Comparison of ENCODE assay signal across 26 cellular contexts in genomic region chr19:3149526-3150505, GRCh38. TPM values are rescaled to one million over a fixed set of nuclear protein-coding genes. Genes with fewer than 3 reads are reported as not detected.
A peak's percentile ranks its signal among the peaks of the same experiment; 100 is the strongest.
DNase-seq lines count a peak whose midpoint lies in the region; ATAC-seq, FAIRE-seq and TF ChIP-seq lines count a peak whose summit lies in the region.
"Had no signal": no experiment of that assay in that cellular context is flagged by ENCODE, and none has a peak within 500 bp of the region (broad histone marks: within the 10 kb centered on the region; RNA-seq: fewer than 3 reads in every experiment).

No MANE protein-coding gene starts in this region.

- no TSS peak for BruUV-seq in GM12878 (replicated peaks; lab: Mats Ljungman, UMichigan)

- H3K27me3 ChIP-seq in H7 (ENCODE audit: control insufficient read depth, insufficient read depth, low read length) (no peaks in the 10 kb centered on the region; the same call in 1 of the 2 replicates), GM12878 (replicated peaks in 1 of 2; ENCODE audit: control insufficient read depth in 2 of 2, insufficient read depth in 2 of 2, low read length in 1 of 2) (no peaks in the 10 kb centered on the region)
- no peaks in the 10 kb centered on the region for H3K27me3 ChIP-seq in CD4-positive, alpha-beta T cell (ENCODE audit: control insufficient read depth, insufficient read depth, low read length)
- H3K27me3 ChIP-seq: adrenal gland, brain microvascular endothelial cell had no signal

- H3K9me3 Mint-ChIP-seq in T-helper 1 cell treated with Interleukin-12 subunit alpha and Interleukin-12 subunit beta and Interleukin-4 antibody, amounts not matched to agents 30 μg/mL and 1 μg/mL, for 36 hours, result no peaks in the 10 kb centered on the region
- no peaks in the 10 kb centered on the region for H3K9me3 Mint-ChIP-seq in CD4-positive, alpha-beta T cell
- H3K9me3 Mint-ChIP-seq: type B pancreatic cell had no signal

- H3K36me3 ChIP-seq in H7 (replicated peaks; ENCODE audit: control insufficient read depth, insufficient read depth, low read length), result no peaks in the 10 kb centered on the region
- no peaks in the 10 kb centered on the region; a peak in 2 of 4 replicates for H3K36me3 ChIP-seq in GM12878 (ENCODE audit: control insufficient read depth in 2 of 2, insufficient read depth in 2 of 2, low read length in 1 of 2)
- H3K36me3 ChIP-seq: adrenal gland, brain microvascular endothelial cell had no signal

- WGBS in GM12878 (ENCODE audit: insufficient coverage, insufficient replicate concordance, low lambda C conversion rate, missing lambda C conversion rate), result 46% methylated on average over 32 of the region's 35 CpGs

- TF ChIP-seq CTCF in GM12878 (IDR thresholded peaks at IDR 0.05 in 2 of 3, conservative IDR thresholded peaks at IDR 0.05 in 1 of 3; ENCODE audit: control insufficient read depth in 2 of 3, extremely low read depth in 1 of 3, insufficient read depth in 1 of 3, low read depth in 3 of 3, low read length in 3 of 3), result no peak
- no peak for TF ChIP-seq CTCF in CD4-positive, alpha-beta T cell (IDR thresholded peaks at IDR 0.05)

- peak; percentile 24; the same call in 2 of the 3 replicates for ATAC-seq in GM12878
- ATAC-seq in HG03196 (IDR thresholded peaks at IDR 0.05; ENCODE audit: unreplicated experiment), result no peak
- no peak for ATAC-seq in CD4-positive, alpha-beta T cell (ENCODE audit: poor library complexity)
- ATAC-seq: left colon, psoas muscle had no signal

- TF ChIP-seq EP300 in GM12878 (IDR thresholded peaks at IDR 0.05; ENCODE audit: borderline replicate concordance in 1 of 2, control insufficient read depth in 1 of 2, low read depth in 2 of 2, low read length in 2 of 2), result no peak

- no peaks in the 10 kb centered on the region for H4K20me1 ChIP-seq in GM12878 (ENCODE audit: control insufficient read depth, insufficient read depth)

- in situ Hi-C loops in GM12878 (cut with MboI), result no loop called here

- TF ChIP-seq RAD21 in GM12878 (IDR thresholded peaks at IDR 0.05; ENCODE audit: insufficient read depth, low read depth, low read length), result no peak

- H3K4me1 ChIP-seq in GM12878 (ENCODE audit: control insufficient read depth, insufficient read depth, low read length), result peaks cover 16% of the 10 kb centered on the region
- H3K4me1 ChIP-seq: Caco-2, psoas muscle had no signal

- peaks cover 26% of the 10 kb centered on the region for H3K36me3 Mint-ChIP-seq in T-helper 1 cell treated with Interleukin-12 subunit alpha and Interleukin-12 subunit beta and Interleukin-4 antibody, amounts not matched to agents 30 μg/mL and 1 μg/mL, for 36 hours (ENCODE audit: low read depth)
- no peaks in the 10 kb centered on the region for H3K36me3 Mint-ChIP-seq in CD4-positive, alpha-beta T cell (ENCODE audit: low read depth)
- H3K36me3 Mint-ChIP-seq: type B pancreatic cell had no signal

- H3K27ac ChIP-seq in GM12878 (ENCODE audit: control insufficient read depth, insufficient read depth), result no peak overlapping the region
- no peak overlapping the region for H3K27ac ChIP-seq in CD4-positive, alpha-beta T cell (ENCODE audit: low read depth, low read length)
- H3K27ac ChIP-seq: adrenal gland, brain microvascular endothelial cell, psoas muscle had no signal

- SMC1A ChIA-PET in GM12878 (lab: Charles Lee; ENCODE audit: uncharacterized antibody, unreplicated experiment), result no interaction called here

- H3K4me1 Mint-ChIP-seq in T-helper 1 cell treated with Interleukin-12 subunit alpha and Interleukin-12 subunit beta and Interleukin-4 antibody, amounts not matched to agents 30 μg/mL and 1 μg/mL, for 36 hours (ENCODE audit: low read depth), result peaks cover 21% of the 10 kb centered on the region
- H3K4me1 Mint-ChIP-seq in CD4-positive, alpha-beta T cell (ENCODE audit: low read depth), result no peaks in the 10 kb centered on the region

- intact Hi-C loops in GM12878 (cut with micrococcal nuclease; ENCODE audit: unreplicated experiment), result no loop called here
- intact Hi-C loops in CD4-positive, alpha-beta T cell (cut with DNase I, micrococcal nuclease), result no loop called here

- no peaks in the 10 kb centered on the region; the same call in 2 of the 3 replicates for H3K9me3 ChIP-seq in GM12878 (replicated peaks; ENCODE audit: control insufficient read depth, insufficient read depth, low read length)
- H3K9me3 ChIP-seq in CD4-positive, alpha-beta T cell (ENCODE audit: control insufficient read depth, low read length), result no peaks in the 10 kb centered on the region
- H3K9me3 ChIP-seq: adrenal gland, Caco-2, psoas muscle, SK-N-SH had no signal

- no peak overlapping the region for H3K4me3 ChIP-seq in H7 (ENCODE audit: insufficient read depth, low read depth, low read length)
- no peak overlapping the region for H3K4me3 ChIP-seq in GM12878
- H3K4me3 ChIP-seq: adrenal gland, psoas muscle had no signal

- no peak overlapping the region for H3K4me3 Mint-ChIP-seq in T-helper 1 cell treated with Interleukin-12 subunit alpha and Interleukin-12 subunit beta and Interleukin-4 antibody, amounts not matched to agents 30 μg/mL and 1 μg/mL, for 36 hours
- H3K4me3 Mint-ChIP-seq in CD4-positive, alpha-beta T cell, result no peak overlapping the region
- H3K4me3 Mint-ChIP-seq: type B pancreatic cell had no signal

- RAD21 ChIA-PET in GM12878 (lab: Charles Lee; ENCODE audit: unreplicated experiment), result no interaction called here

- H3K27me3 Mint-ChIP-seq in T-helper 1 cell treated with Interleukin-12 subunit alpha and Interleukin-12 subunit beta and Interleukin-4 antibody, amounts not matched to agents 30 μg/mL and 1 μg/mL, for 36 hours (ENCODE audit: low read depth), result no peaks in the 10 kb centered on the region
- no peaks in the 10 kb centered on the region for H3K27me3 Mint-ChIP-seq in CD4-positive, alpha-beta T cell

- no peak overlapping the region for H2AFZ ChIP-seq in GM12878 (ENCODE audit: control insufficient read depth, low read depth, low read length)

- no peak for FAIRE-seq in GM12878 (lab: Jason Lieb, UNC)
- FAIRE-seq: A204.1 had no signal

- no peak overlapping the region for H3K4me2 ChIP-seq in GM12878 (ENCODE audit: control insufficient read depth, insufficient read depth)
- H3K4me2 ChIP-seq: SK-N-SH had no signal

- TF ChIP-seq POLR2A in GM12878 (IDR thresholded peaks at IDR 0.05; ENCODE audit: low read depth, low read length), result no peak

- POLR2A ChIA-PET in GM12878 (lab: Charles Lee), result no interaction called here
- POLR2A ChIA-PET in CD4-positive, alpha-beta T cell (lab: Charles Lee), result no interaction called here

- CTCF ChIA-PET in GM12878 (lab: Yijun Ruan, JAX), result no interaction called here
- CTCF ChIA-PET in CD4-positive, alpha-beta T cell (lab: Charles Lee), result no interaction called here

- H3K27ac Mint-ChIP-seq in T-helper 1 cell treated with Interleukin-12 subunit alpha and Interleukin-12 subunit beta and Interleukin-4 antibody, amounts not matched to agents 30 μg/mL and 1 μg/mL, for 36 hours, result peak overlapping the region; percentile 45
- H3K27ac Mint-ChIP-seq in CD4-positive, alpha-beta T cell, result no peak overlapping the region
- H3K27ac Mint-ChIP-seq: type B pancreatic cell had no signal

- DNase-seq in T-helper 1 cell, result no peak
- DNase-seq in H7, result peak; percentile 70
- no peak for DNase-seq in GM12878 (ENCODE audit: low read depth, low spot score)
- DNase-seq in retina, result peak; percentile 35
- DNase-seq in CD4-positive, alpha-beta T cell, result no peak
- DNase-seq in NCI-H82 (lab: John Stamatoyannopoulos, UW), result no peak
- DNase-seq: activated T-cell treated with anti-CD3 and anti-CD28 coated beads, Interleukin-2, amount 50 U/mL, for 1 hour; adrenal gland; brain microvascular endothelial cell; Caco-2; DMS79 treated with DMSO at 0.1 percent for 48 hours; effector CD4-positive, alpha-beta T cell; erythroblast; KG1; left colon; NCI-H1694 treated with DMSO at 0.1 percent for 48 hours; NCI-H526; psoas muscle; SK-N-SH; T-helper 9 cell had no signal

- no peak overlapping the region for H3K9ac ChIP-seq in GM12878 (ENCODE audit: control insufficient read depth, insufficient read depth, low read length)
- H3K9ac ChIP-seq: SK-N-SH had no signal

- H3K79me2 ChIP-seq in GM12878 (ENCODE audit: control insufficient read depth, insufficient read depth, low read length), result peaks cover 5% of the 10 kb centered on the region; the same call in 1 of the 2 replicates

RNA-seq across cellular contexts. Expression of gene GNA15, which starts 14.0 kb away (rescaled TPM):
- not detected in 2 replicates for total RNA-seq in H7 (2014; rRNA removed; shearing (Covaris generic))
- total RNA-seq in GM12878 (2013; cell fraction: nucleolus; rRNA removed), result 17.5 and 19.5 TPM in 2 replicates
- total RNA-seq in GM12878 (2014; rRNA removed), result 16.7 and 18.0 TPM in 2 replicates
- total RNA-seq in GM12878 (2014; rRNA removed; fragmentation: Illumina TruSeq; extraction: Trizol), result 8.7 and 9.5 TPM in 2 replicates
- 16.2 and 16.9 TPM in 2 replicates for total RNA-seq in GM12878 (2021)
- polyA plus RNA-seq in GM12878 (2011; ENCODE audit: low read depth), result 1.9 TPM
- 10.2 and 16.6 TPM in 2 replicates for polyA plus RNA-seq in GM12878 (2011; rRNA removed)
- polyA plus RNA-seq in GM12878 (2011; cell fraction: cytosol; rRNA removed), result 23.5 and 26.3 TPM in 2 replicates
- polyA plus RNA-seq in GM12878 (2011; cell fraction: nucleus; rRNA removed), result 16.4 and 17.5 TPM in 2 replicates
- 6.3 and 11.1 TPM in 2 replicates for polyA plus RNA-seq in GM12878 (2012)
- polyA plus RNA-seq in GM12878 (2014; fragmentation: Illumina TruSeq; extraction: Trizol), result 2.5 and 7.3 TPM in 2 replicates
- polyA plus RNA-seq in GM12878 (2014; fragmentation: Nextera tagmentation; extraction: Ambion mirVana), result 1 to 10 TPM in 1 of 2 experiments, under 1 TPM in 1; 0.42 to 1.7 TPM
- polyA plus RNA-seq in GM12878 (2014; rRNA removed), result 13.0 and 13.8 TPM in 2 replicates
- polyA plus RNA-seq in GM12878 (2016; fragmentation: Nextera tagmentation; extraction: Ambion mirVana), result 10 to 100 TPM in 1 of 2 experiments, 1 to 10 TPM in 1; 8.7 to 10.1 TPM
- 13.3 and 23.2 TPM in 2 replicates for polyA minus RNA-seq in GM12878 (2011; rRNA and poly(A)+ RNA removed)
- 10.2 and 11.1 TPM in 2 replicates for polyA minus RNA-seq in GM12878 (2011; cell fraction: cytosol; rRNA and poly(A)+ RNA removed)
- polyA minus RNA-seq in GM12878 (2011; cell fraction: nucleus; rRNA and poly(A)+ RNA removed), result 4.6 and 6.2 TPM in 2 replicates
- total RNA-seq in CD4-positive, alpha-beta T cell, result 10 to 100 TPM; 12.1 to 14.9 TPM
- total RNA-seq: Caco-2 had no signal

RNA-seq across cellular contexts. Expression of gene S1PR4, which starts 28.8 kb away (rescaled TPM):
- not detected in 2 replicates for total RNA-seq in H7 (2014; rRNA removed; shearing (Covaris generic))
- 25.9 and 29.4 TPM in 2 replicates for total RNA-seq in GM12878 (2013; cell fraction: nucleolus; rRNA removed)
- total RNA-seq in GM12878 (2014; rRNA removed) (50.1 and 57.7 TPM in 2 replicates), GM12878 (2014; rRNA removed; fragmentation: Illumina TruSeq; extraction: Trizol) (4.7 and 6.1 TPM in 2 replicates), GM12878 (2021) (32.4 and 33.7 TPM in 2 replicates)
- 5.5 TPM for polyA plus RNA-seq in GM12878 (2011; ENCODE audit: low read depth)
- polyA plus RNA-seq in GM12878 (2011; rRNA removed) (not detected in 2 replicates), GM12878 (2014; fragmentation: Illumina TruSeq; extraction: Trizol) (0.54 TPM in 1 of 2 replicates, not detected in the other), GM12878 (2014; fragmentation: Nextera tagmentation; extraction: Ambion mirVana) (1 to 10 TPM in 1 of 2 experiments, under 1 TPM in 1; 0.19 to 1.2 TPM), GM12878 (2014; rRNA removed) (35.7 and 44.5 TPM in 2 replicates), GM12878 (2016; fragmentation: Nextera tagmentation; extraction: Ambion mirVana) (10 to 100 TPM; 42.2 to 43.3 TPM)
- 0.04 TPM in 1 of 2 replicates, not detected in the other for polyA plus RNA-seq in GM12878 (2011; cell fraction: cytosol; rRNA removed)
- polyA plus RNA-seq in GM12878 (2011; cell fraction: nucleus; rRNA removed), result 0.26 and 0.33 TPM in 2 replicates
- 20.4 and 25.5 TPM in 2 replicates for polyA plus RNA-seq in GM12878 (2012)
- polyA minus RNA-seq in GM12878 (2011; rRNA and poly(A)+ RNA removed), result not detected in 2 replicates
- polyA minus RNA-seq in GM12878 (2011; cell fraction: cytosol; rRNA and poly(A)+ RNA removed), result not detected in 2 replicates
- 0.29 TPM in 1 of 2 replicates, not detected in the other for polyA minus RNA-seq in GM12878 (2011; cell fraction: nucleus; rRNA and poly(A)+ RNA removed)
- total RNA-seq in CD4-positive, alpha-beta T cell, result 10 to 100 TPM; 70.2 to 73.7 TPM
- total RNA-seq: Caco-2, fibroblast of villous mesenchyme, RPMI7951 had no signal
- polyA plus RNA-seq: SK-N-SH had no signal

RNA-seq across cellular contexts. Expression of gene NCLN, which starts 35.9 kb away (rescaled TPM):
- 68.2 and 82.8 TPM in 2 replicates for total RNA-seq in H7 (2014; rRNA removed; shearing (Covaris generic))
- 37.3 and 45.2 TPM in 2 replicates for total RNA-seq in GM12878 (2013; cell fraction: nucleolus; rRNA removed)
- 35.0 and 43.0 TPM in 2 replicates for total RNA-seq in GM12878 (2014; rRNA removed)
- total RNA-seq in GM12878 (2014; rRNA removed; fragmentation: Illumina TruSeq; extraction: Trizol), result 14.5 and 18.6 TPM in 2 replicates
- 69.2 and 79.1 TPM in 2 replicates for total RNA-seq in GM12878 (2021)
- polyA plus RNA-seq in GM12878 (2011; ENCODE audit: low read depth), result 8.1 TPM
- polyA plus RNA-seq in GM12878 (2011; rRNA removed), result 10.7 and 29.5 TPM in 2 replicates
- 38.7 and 57.3 TPM in 2 replicates for polyA plus RNA-seq in GM12878 (2011; cell fraction: cytosol; rRNA removed)
- 95.1 and 119 TPM in 2 replicates for polyA plus RNA-seq in GM12878 (2011; cell fraction: nucleus; rRNA removed)
- 36.4 and 40.2 TPM in 2 replicates for polyA plus RNA-seq in GM12878 (2012)
- polyA plus RNA-seq in GM12878 (2014; fragmentation: Illumina TruSeq; extraction: Trizol), result 2.3 and 11.6 TPM in 2 replicates
- 1 to 10 TPM; 2.2 to 7.2 TPM for polyA plus RNA-seq in GM12878 (2014; fragmentation: Nextera tagmentation; extraction: Ambion mirVana)
- polyA plus RNA-seq in GM12878 (2014; rRNA removed), result 42.6 and 64.0 TPM in 2 replicates
- polyA plus RNA-seq in GM12878 (2016; fragmentation: Nextera tagmentation; extraction: Ambion mirVana), result 10 to 100 TPM; 71.8 to 75.2 TPM
- polyA minus RNA-seq in GM12878 (2011; rRNA and poly(A)+ RNA removed), result 28.0 and 50.8 TPM in 2 replicates
- 25.0 and 25.9 TPM in 2 replicates for polyA minus RNA-seq in GM12878 (2011; cell fraction: cytosol; rRNA and poly(A)+ RNA removed)
- 12.5 and 24.5 TPM in 2 replicates for polyA minus RNA-seq in GM12878 (2011; cell fraction: nucleus; rRNA and poly(A)+ RNA removed)
- total RNA-seq in CD4-positive, alpha-beta T cell, result 10 to 100 TPM; 49.6 to 51.9 TPM

RNA-seq across cellular contexts. Expression of gene GNA11, which starts 55.7 kb away (rescaled TPM):
- 30.0 and 35.0 TPM in 2 replicates for total RNA-seq in H7 (2014; rRNA removed; shearing (Covaris generic))
- 5.3 and 6.9 TPM in 2 replicates for total RNA-seq in GM12878 (2013; cell fraction: nucleolus; rRNA removed)
- 5.0 and 6.8 TPM in 2 replicates for total RNA-seq in GM12878 (2014; rRNA removed)
- total RNA-seq in GM12878 (2014; rRNA removed; fragmentation: Illumina TruSeq; extraction: Trizol), result 3.0 and 4.7 TPM in 2 replicates
- 9.7 and 10.6 TPM in 2 replicates for total RNA-seq in GM12878 (2021)
- 3.1 TPM for polyA plus RNA-seq in GM12878 (2011; ENCODE audit: low read depth)
- 1.1 and 1.6 TPM in 2 replicates for polyA plus RNA-seq in GM12878 (2011; rRNA removed)
- polyA plus RNA-seq in GM12878 (2011; cell fraction: cytosol; rRNA removed), result 3.6 and 4.8 TPM in 2 replicates
- polyA plus RNA-seq in GM12878 (2011; cell fraction: nucleus; rRNA removed), result 6.0 and 6.4 TPM in 2 replicates
- 5.0 and 5.7 TPM in 2 replicates for polyA plus RNA-seq in GM12878 (2012)
- polyA plus RNA-seq in GM12878 (2014; fragmentation: Illumina TruSeq; extraction: Trizol), result 7.5 and 7.9 TPM in 2 replicates
- polyA plus RNA-seq in GM12878 (2014; fragmentation: Nextera tagmentation; extraction: Ambion mirVana), result under 1 TPM; 0.07 to 0.21 TPM
- polyA plus RNA-seq in GM12878 (2014; rRNA removed), result 5.5 and 6.4 TPM in 2 replicates
- polyA plus RNA-seq in GM12878 (2016; fragmentation: Nextera tagmentation; extraction: Ambion mirVana), result 1 to 10 TPM; 1.9 to 2.2 TPM
- 5.2 and 7.8 TPM in 2 replicates for polyA minus RNA-seq in GM12878 (2011; rRNA and poly(A)+ RNA removed)
- polyA minus RNA-seq in GM12878 (2011; cell fraction: cytosol; rRNA and poly(A)+ RNA removed), result 1.6 and 2.8 TPM in 2 replicates
- 0.60 and 2.1 TPM in 2 replicates for polyA minus RNA-seq in GM12878 (2011; cell fraction: nucleus; rRNA and poly(A)+ RNA removed)
- 1 to 10 TPM; 2.6 to 3.4 TPM for total RNA-seq in CD4-positive, alpha-beta T cell

Comparison
In these comparisons a context has a peak if more than half of its experiments do, and no peak if none do; other contexts are left out.
1. DNase-seq: peak in H7 (single experiment) and retina (single experiment); none in T-helper 1 cell (0 of 5), GM12878 (single experiment), CD4-positive, alpha-beta T cell (0 of 10) and NCI-H82 (single experiment).